23 cellular contexts compared by ENCODE assay signal in the genomic region with DNA sequence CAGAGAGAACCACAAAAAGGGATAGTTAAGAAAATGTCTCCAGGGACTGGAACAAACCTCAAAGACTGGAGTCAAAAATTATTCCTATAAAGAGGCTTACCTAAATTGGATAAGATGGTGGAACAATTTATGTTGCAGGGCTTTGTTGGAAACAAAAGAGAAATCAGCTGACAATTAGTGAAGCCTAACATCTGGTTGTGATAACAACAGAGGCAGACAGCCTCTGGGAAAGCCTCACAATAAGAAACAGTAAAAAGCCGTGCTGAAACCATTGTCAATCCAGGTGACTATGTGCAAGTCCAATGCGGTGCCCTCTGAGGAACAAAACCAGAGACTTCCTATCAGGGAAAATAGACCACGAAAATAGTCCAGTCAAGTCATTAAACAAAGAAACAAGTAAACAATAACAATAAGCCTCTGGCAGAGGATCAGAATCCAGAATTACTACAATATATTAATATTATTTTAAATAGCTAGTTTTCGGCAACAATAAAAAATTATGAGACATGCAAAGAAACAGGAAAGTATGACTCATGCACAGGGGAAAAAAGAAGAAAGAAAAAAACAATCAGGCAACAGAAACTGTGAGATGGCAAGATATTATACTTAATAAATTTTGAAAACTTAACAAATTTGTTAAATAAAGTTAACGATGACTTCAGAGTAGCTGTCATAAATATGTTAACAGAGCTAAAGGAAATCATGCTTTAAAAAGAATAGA.
A peak's percentile ranks its signal among the peaks of the same experiment; 100 is the strongest.
DNase-seq lines count a peak whose midpoint lies in the region; ATAC-seq, FAIRE-seq and TF ChIP-seq lines count a peak whose summit lies in the region.
"Had no signal": no experiment of that assay in that cellular context is flagged by ENCODE, and none has a peak within 500 bp of the region (broad histone marks: within the 10 kb centered on the region; RNA-seq: fewer than 3 reads in every experiment).

No MANE protein-coding gene starts in this region.

- TF ChIP-seq POLR2A in endothelial cell of umbilical vein (IDR thresholded peaks at IDR 0.05; ENCODE audit: low read depth, low read length), result no peak

- H3K36me3 Mint-ChIP-seq in neural progenitor cell, result no peaks in the 10 kb centered on the region

- no peaks in the 10 kb centered on the region for H3K27me3 ChIP-seq in endothelial cell of umbilical vein (ENCODE audit: control insufficient read depth in 2 of 2, insufficient read depth in 2 of 2, low read length in 2 of 2)
- H3K27me3 ChIP-seq in neural progenitor cell, result no peaks in the 10 kb centered on the region
- H3K27me3 ChIP-seq: BLaER1, pancreas had no signal

- POLR2A ChIA-PET in endothelial cell of umbilical vein (lab: Charles Lee), result interaction anchor here (1.4 kb wide), 1 partner anchor 9 kb away, joined by 5 read pairs; no protein-coding TSS in a partner anchor

- CTCF ChIA-PET in endothelial cell of umbilical vein (lab: Charles Lee), result interaction anchor here (1.0 to 3.2 kb wide), 4 partner anchors 9 to 102 kb away, joined by 3 to 27 read pairs (median 8); no protein-coding TSS in a partner anchor

- no peak overlapping the region for H3K4me3 Mint-ChIP-seq in neural progenitor cell
- H3K4me3 Mint-ChIP-seq: naive thymus-derived CD4-positive, alpha-beta T cell had no signal

- H3K36me3 ChIP-seq in endothelial cell of umbilical vein (ENCODE audit: control insufficient read depth in 2 of 2, extremely low read depth in 1 of 2, insufficient read depth in 2 of 2, low read length in 2 of 2), result no peaks in the 10 kb centered on the region
- no peaks in the 10 kb centered on the region for H3K36me3 ChIP-seq in neural progenitor cell
- H3K36me3 ChIP-seq: BLaER1, pancreas, tibial artery had no signal

- H3K4me1 ChIP-seq in endothelial cell of umbilical vein (ENCODE audit: control insufficient read depth, extremely low read depth, insufficient read depth, low read length) (peaks cover 26% of the 10 kb centered on the region), neural progenitor cell (no peaks in the 10 kb centered on the region)
- H3K4me1 ChIP-seq: pancreas, tibial artery had no signal

- dilution Hi-C loops in endothelial cell of umbilical vein (cut with MboI; ENCODE audit: extremely low pct_ligation_motif_present, low sequenced_read_pairs), result no loop called here

- intact Hi-C loops in endothelial cell of umbilical vein (cut with micrococcal nuclease), result loop anchor here (2.0 to 5.0 kb wide), 2 partner anchors 93 to 153 kb away; no protein-coding TSS in a partner anchor

- no peaks in the 10 kb centered on the region for H3K9me3 ChIP-seq in endothelial cell of umbilical vein (replicated peaks; ENCODE audit: control insufficient read depth, insufficient read depth, low read length)
- H3K9me3 ChIP-seq in neural progenitor cell (ENCODE audit: low read depth), result peaks cover 5% of the 10 kb centered on the region
- H3K9me3 ChIP-seq: pancreas had no signal

- no peaks in the 10 kb centered on the region for H3K9me1 ChIP-seq in endothelial cell of umbilical vein (replicated peaks; ENCODE audit: control insufficient read depth, extremely low read depth, insufficient read depth, low read length)

- H2AFZ ChIP-seq in endothelial cell of umbilical vein (ENCODE audit: low read depth, low read length) (peak overlapping the region; percentile 41), neural progenitor cell (replicated peaks) (no peak overlapping the region)

- H3K27ac ChIP-seq in endothelial cell of umbilical vein (ENCODE audit: insufficient read depth, low read depth, low read length), result peak overlapping the region; percentile 94
- H3K27ac ChIP-seq in neural progenitor cell, result no peak overlapping the region
- H3K27ac ChIP-seq: BLaER1, pancreas, SK-N-MC, tibial artery had no signal

- H3K9ac ChIP-seq in endothelial cell of umbilical vein (replicated peaks; ENCODE audit: extremely low read depth, insufficient read depth, low read length) (peak overlapping the region; percentile 54), neural progenitor cell (no peak overlapping the region)
- H3K9ac ChIP-seq: BLaER1 had no signal

- no TSS peak for BruUV-seq in endothelial cell of umbilical vein (replicated peaks; lab: Mats Ljungman, UMichigan)

- FAIRE-seq in endothelial cell of umbilical vein (lab: Jason Lieb, UNC), result peak; percentile 59
- FAIRE-seq: keratinocyte, pancreas, RCC 7860 had no signal

- no peak overlapping the region for H3K27ac Mint-ChIP-seq in neural progenitor cell
- H3K27ac Mint-ChIP-seq: naive thymus-derived CD4-positive, alpha-beta T cell had no signal

- peak overlapping the region; percentile 66 for H3K4me2 ChIP-seq in endothelial cell of umbilical vein (ENCODE audit: insufficient read depth, low read length)
- no peak overlapping the region for H3K4me2 ChIP-seq in neural progenitor cell
- H3K4me2 ChIP-seq: BLaER1 had no signal

- H3F3A ChIP-seq in neural progenitor cell (ENCODE audit: low read depth), result no peaks in the 10 kb centered on the region

- H3K79me2 ChIP-seq in endothelial cell of umbilical vein (ENCODE audit: control insufficient read depth, insufficient read depth, low read length) (no peaks in the 10 kb centered on the region), neural progenitor cell (ENCODE audit: low read depth) (no peaks in the 10 kb centered on the region)

- peaks cover 24% of the 10 kb centered on the region for H3K9me3 Mint-ChIP-seq in neural progenitor cell

- H3K4me3 ChIP-seq in endothelial cell of umbilical vein (replicated peaks in 1 of 3; ENCODE audit: insufficient read depth in 1 of 3, low read depth in 1 of 3, low read length in 3 of 3) (no peak overlapping the region), neural progenitor cell (no peak overlapping the region)
- H3K4me3 ChIP-seq: BLaER1, lung, pancreas, SK-N-MC, tibial artery had no signal

- H3K27me3 Mint-ChIP-seq in neural progenitor cell (ENCODE audit: insufficient read depth, low read depth), result peaks cover 3% of the 10 kb centered on the region

- peak; percentile 75 for ATAC-seq in SK-N-SH treated with all-trans-retinoic acid at 6 μM for 48 hours
- no peak for ATAC-seq in GM21526 (IDR thresholded peaks at IDR 0.05; ENCODE audit: low FRiP score, unreplicated experiment)
- ATAC-seq: HCT116; naive thymus-derived CD4-positive, alpha-beta T cell; pancreas had no signal

- DNase-seq in LHCN-M2 (ENCODE audit: low read depth) (peak; percentile 44), endothelial cell of umbilical vein (ENCODE audit: low read depth, low spot score) (peak; percentile 86), pulmonary artery endothelial cell (ENCODE audit: low read depth, low spot score) (peak; percentile 24), neural progenitor cell (ENCODE audit: low spot score) (no peak)
- no peak for DNase-seq in stimulated activated CD4-positive, alpha-beta T cell treated with anti-CD3 and anti-CD28 coated beads, Interleukin-12 subunit alpha, Interleukin-12 subunit beta, amount 100 ng/mL, for 4 hours
- DNase-seq: activated CD4-positive, alpha-beta T cell treated with anti-CD3 and anti-CD28 coated beads for 1 hour; Calu3; MM.1S; naive thymus-derived CD4-positive, alpha-beta T cell; NCI-H1694; NCI-H226; pancreas; stimulated activated naive CD4-positive, alpha-beta T cell; T1000; tibial artery had no signal

- no peak for TF ChIP-seq CTCF in endothelial cell of umbilical vein (IDR thresholded peaks at IDR 0.05; ENCODE audit: extremely low read depth in 1 of 2, insufficient read depth in 1 of 2, low read depth in 1 of 2, low read length in 2 of 2)
- TF ChIP-seq CTCF in neural progenitor cell (IDR thresholded peaks at IDR 0.05), result no peak

- no peaks in the 10 kb centered on the region for H3K4me1 Mint-ChIP-seq in neural progenitor cell
- H3K4me1 Mint-ChIP-seq: naive thymus-derived CD4-positive, alpha-beta T cell had no signal

- H4K20me1 ChIP-seq in endothelial cell of umbilical vein (replicated peaks; ENCODE audit: control insufficient read depth, extremely low read depth, insufficient read depth, low read length) (no peaks in the 10 kb centered on the region), neural progenitor cell (ENCODE audit: low read depth) (no peaks in the 10 kb centered on the region)
- H4K20me1 ChIP-seq: BLaER1 had no signal

TF ChIP-seq in SK-N-SH treated with all-trans-retinoic acid at 6 μM for 48 hours, 23 proteins besides CTCF, POLR2A, EP300 and RAD21 (continues in another document):
- no peak for TF ChIP-seq OSR1 (CRISPR knock-in tag; IDR thresholded peaks at IDR 0.05)
- no peak for TF ChIP-seq ISL1 (CRISPR knock-in tag; IDR thresholded peaks at IDR 0.05)
- TF ChIP-seq ZFP3 (CRISPR knock-in tag; IDR thresholded peaks at IDR 0.05), result no peak
- TF ChIP-seq, protein P1, sequence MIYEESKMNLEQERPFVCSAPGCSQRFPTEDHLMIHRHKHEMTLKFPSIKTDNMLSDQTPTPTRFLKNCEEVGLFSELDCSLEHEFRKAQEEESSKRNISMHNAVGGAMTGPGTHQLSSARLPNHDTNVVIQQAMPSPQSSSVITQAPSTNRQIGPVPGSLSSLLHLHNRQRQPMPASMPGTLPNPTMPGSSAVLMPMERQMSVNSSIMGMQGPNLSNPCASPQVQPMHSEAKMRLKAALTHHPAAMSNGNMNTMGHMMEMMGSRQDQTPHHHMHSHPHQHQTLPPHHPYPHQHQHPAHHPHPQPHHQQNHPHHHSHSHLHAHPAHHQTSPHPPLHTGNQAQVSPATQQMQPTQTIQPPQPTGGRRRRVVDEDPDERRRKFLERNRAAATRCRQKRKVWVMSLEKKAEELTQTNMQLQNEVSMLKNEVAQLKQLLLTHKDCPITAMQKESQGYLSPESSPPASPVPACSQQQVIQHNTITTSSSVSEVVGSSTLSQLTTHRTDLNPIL (CRISPR knock-in tag; IDR thresholded peaks at IDR 0.05; ENCODE audit: low read depth), result no peak
- no peak for TF ChIP-seq RARB (CRISPR knock-in tag; IDR thresholded peaks at IDR 0.05)

TF ChIP-seq in endothelial cell of umbilical vein, 7 proteins besides CTCF, POLR2A, EP300 and RAD21:
- peak; percentile 23 for TF ChIP-seq GATA2 (IDR thresholded peaks at IDR 0.05; ENCODE audit: insufficient read depth, insufficient read length, low read depth, low read length)
- TF ChIP-seq FOS (IDR thresholded peaks at IDR 0.05; ENCODE audit: borderline replicate concordance, insufficient read depth, low read length), result peak; percentile 90
- TF ChIP-seq MYC (IDR thresholded peaks at IDR 0.05; ENCODE audit: low read depth, low read length), result no peak
- TF ChIP-seq JUN (IDR thresholded peaks at IDR 0.05; ENCODE audit: borderline replicate concordance, insufficient read depth, insufficient read length, low read depth), result peak; percentile 87
- TF ChIP-seq POLR2AphosphoS5 (IDR thresholded peaks at IDR 0.05; ENCODE audit: insufficient read depth, low read depth, low read length), result no peak
TF ChIP-seq in endothelial cell of umbilical vein: peak in this region for 3.

Comparison
In these comparisons a context has a peak if more than half of its experiments do, and no peak if none do; other contexts are left out.
1. DNase-seq: peak in LHCN-M2 (single experiment), endothelial cell of umbilical vein (single experiment) and pulmonary artery endothelial cell (single experiment); none in stimulated activated CD4-positive, alpha-beta T cell treated with anti-CD3 and anti-CD28 coated beads, Interleukin-12 subunit alpha, Interleukin-12 subunit beta, amount 100 ng/mL, for 4 hours (single experiment) and neural progenitor cell (single experiment).